Comparison of ENCODE assay signal across 33 cellular contexts in the genomic region with DNA sequence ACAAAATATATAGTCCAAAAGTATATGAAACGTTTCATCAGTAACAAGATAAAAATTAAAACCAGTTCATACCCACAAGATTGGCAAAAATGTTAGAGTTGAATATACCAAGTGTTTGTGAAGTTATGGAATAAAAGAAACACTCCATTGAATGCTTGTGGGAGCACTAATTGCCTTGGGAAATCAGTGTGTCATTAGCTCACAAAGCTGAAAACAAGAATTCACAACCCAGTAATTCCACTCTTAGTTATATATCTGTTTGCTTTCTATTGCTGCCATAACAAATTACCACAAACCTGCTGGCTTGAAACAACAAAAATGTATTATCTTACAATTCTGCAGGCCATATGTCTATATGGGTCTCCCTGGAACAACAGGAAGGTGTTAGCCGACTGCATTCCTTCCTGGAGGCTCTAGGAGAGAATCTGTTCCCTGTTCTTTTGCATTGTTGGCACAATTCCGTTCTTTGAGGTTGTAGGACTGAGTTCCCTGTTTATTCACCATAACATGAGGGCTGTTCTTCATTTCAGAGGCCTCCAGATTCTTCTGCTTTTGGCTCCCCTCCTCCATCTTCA. TPM values are rescaled to one million over a fixed set of nuclear protein-coding genes. Genes with fewer than 3 reads are reported as not detected.
DNase-seq lines count a peak whose midpoint lies in the region; ATAC-seq, FAIRE-seq and TF ChIP-seq lines count a peak whose summit lies in the region.
"Had no signal": no experiment of that assay in that cellular context is flagged by ENCODE, and none has a peak within 500 bp of the region (broad histone marks: within the 10 kb centered on the region; RNA-seq: fewer than 3 reads in every experiment).

No MANE protein-coding gene starts in this region.

- H3K4me1 ChIP-seq in Loucy (ENCODE audit: insufficient read depth, low read length, poor library complexity, severe bottlenecking) (peaks cover 19% of the 10 kb centered on the region), K562 (replicated peaks in 1 of 2; ENCODE audit: control insufficient read depth in 2 of 2, insufficient read depth in 2 of 2, low read length in 2 of 2) (no peaks in the 10 kb centered on the region)
- H3K4me1 ChIP-seq: adrenal gland, gastrocnemius medialis, lower lobe of right lung, upper lobe of left lung had no signal

- FAIRE-seq in K562 (lab: Jason Lieb, UNC) (peak; percentile 23), GM12892 (lab: Jason Lieb, UNC) (no peak)
- FAIRE-seq: small intestine had no signal

- no peaks in the 10 kb centered on the region for H3F3A ChIP-seq in Loucy (ENCODE audit: low read depth)

- H2AFZ ChIP-seq in Loucy (ENCODE audit: low read length): no peak overlapping the region
- no peak overlapping the region for H2AFZ ChIP-seq in K562 (ENCODE audit: low read depth, low read length)

- in situ Hi-C loops in K562 (cut with MboI): no loop called here

- no peak overlapping the region for H3K27ac ChIP-seq in K562 (ENCODE audit: extremely low read depth, low read depth, low read length)
- H3K27ac ChIP-seq: 22Rv1, adrenal gland, C4-2B, dorsolateral prefrontal cortex, gastrocnemius medialis, lower lobe of right lung, upper lobe of left lung had no signal

- no peaks in the 10 kb centered on the region for H3K36me3 Mint-ChIP-seq in stimulated activated effector memory CD8-positive, alpha-beta T cell treated with anti-CD3 and anti-CD28 coated beads, Interleukin-12 subunit alpha, Interleukin-12 subunit beta, amount 100 ng/mL, for 72 hours

- H3K4me3 Mint-ChIP-seq in stimulated activated effector memory CD8-positive, alpha-beta T cell treated with anti-CD3 and anti-CD28 coated beads, Interleukin-12 subunit alpha, Interleukin-12 subunit beta, amount 100 ng/mL, for 72 hours: no peak overlapping the region
- H3K4me3 Mint-ChIP-seq: activated CD8-positive, alpha-beta T cell treated with anti-CD3 and anti-CD28 coated beads for 36 hours; activated naive CD4-positive, alpha-beta T cell treated with anti-CD3 and anti-CD28 coated beads, Interleukin-2, amount 10 ng/mL, durations not matched to agents 7 days and 5 days; IgD-negative memory B cell; natural killer cell treated with Interleukin-12 subunit alpha and Interleukin-12 subunit beta and Interleukin-15 and Interleukin-18, amount 100 ng/mL, for 72 hours; T-helper 2 cell treated with Interferon-gamma antibody and Interleukin-4, amounts not matched to agents 5 μg/mL and 100 μg/mL, for 36 hours had no signal

- DNase-seq in DMS 273 (lab: John Stamatoyannopoulos, UW; ENCODE audit: unreplicated experiment) (peak; percentile 36), DMS 273 treated with DMSO at 0.1 percent for 48 hours (lab: John Stamatoyannopoulos, UW) (no peak), K562 (ENCODE audit: extremely low read depth in 1 of 4, low spot score in 3 of 4) (no peak), NCI-H446 (lab: John Stamatoyannopoulos, UW) (no peak), erythroblast (lab: John Stamatoyannopoulos, UW) (no peak), GM12892 (ENCODE audit: insufficient read length) (no peak)
- DNase-seq in stimulated activated effector memory CD8-positive, alpha-beta T cell treated with anti-CD3 and anti-CD28 coated beads, Interleukin-12 subunit alpha, Interleukin-12 subunit beta, amount 100 ng/mL, for 72 hours (ENCODE audit: low spot score in 2 of 2): no peak
- DNase-seq: activated CD8-positive, alpha-beta memory T cell treated with anti-CD3 and anti-CD28 coated beads, Interleukin-2, amount 50 U/mL, for 48 hours; activated CD8-positive, alpha-beta T cell treated with anti-CD3 and anti-CD28 coated beads for 36 hours; activated naive CD4-positive, alpha-beta T cell treated with anti-CD3 and anti-CD28 coated beads, Interleukin-2, amount 10 ng/mL, durations not matched to agents 7 days and 5 days; adrenal gland; central memory CD4-positive, alpha-beta T cell; dorsolateral prefrontal cortex; gastrocnemius medialis; H7; kidney glomerular epithelial cell; lower lobe of right lung; mucosa of descending colon; NCI-H1048; NCI-H1694; NCI-H526; occipital lobe; Right ventricle myocardium superior; small intestine; stimulated activated naive CD4-positive, alpha-beta T cell; upper lobe of left lung had no signal

- no peaks in the 10 kb centered on the region for H3K27me3 ChIP-seq in Loucy (ENCODE audit: insufficient read depth, low read length, poor library complexity, severe bottlenecking)
- H3K27me3 ChIP-seq in K562 (ENCODE audit: control insufficient read depth in 2 of 2, insufficient read depth in 2 of 2, low read length in 2 of 2): no peaks in the 10 kb centered on the region
- H3K27me3 ChIP-seq: adrenal gland, dorsolateral prefrontal cortex, gastrocnemius medialis, upper lobe of left lung had no signal

- no peak for TF ChIP-seq CTCF in Loucy (conservative IDR thresholded peaks at IDR 0.05; ENCODE audit: low read length)
- TF ChIP-seq CTCF in K562 (IDR thresholded peaks at IDR 0.05 in 2 of 3, conservative IDR thresholded peaks at IDR 0.05 in 1 of 3; ENCODE audit: insufficient read depth in 2 of 3, low read depth in 1 of 3, low read length in 3 of 3): no peak

- H3K9me1 ChIP-seq in K562 (ENCODE audit: control insufficient read depth, insufficient read depth, low read length): no peaks in the 10 kb centered on the region

- TF ChIP-seq POLR2A in K562 (conservative IDR thresholded peaks at IDR 0.05) (no peak), erythroblast (IDR thresholded peaks at IDR 0.05; ENCODE audit: low read length) (no peak), GM12892 (IDR thresholded peaks at IDR 0.05; ENCODE audit: low read depth, low read length) (no peak)

- intact Hi-C loops in K562 (cut with micrococcal nuclease): no loop called here

- TF ChIP-seq RAD21 in K562 (CRISPR knock-in tag; conservative IDR thresholded peaks at IDR 0.05 in 1 of 2, IDR thresholded peaks at IDR 0.05 in 1 of 2): no peak

- POLR2A ChIA-PET in K562 (lab: Yijun Ruan, JAX): no interaction called here

- H3K4me1 Mint-ChIP-seq in stimulated activated effector memory CD8-positive, alpha-beta T cell treated with anti-CD3 and anti-CD28 coated beads, Interleukin-12 subunit alpha, Interleukin-12 subunit beta, amount 100 ng/mL, for 72 hours: peaks cover 9% of the 10 kb centered on the region

- H3K4me3 ChIP-seq in Loucy (ENCODE audit: low read length, poor library complexity, severe bottlenecking) (peak overlapping the region; percentile 34), K562 (no peak overlapping the region)
- H3K4me3 ChIP-seq: adrenal gland, dorsolateral prefrontal cortex, gastrocnemius medialis, lower lobe of right lung, mucosa of descending colon, upper lobe of left lung had no signal

- H3K79me2 ChIP-seq in Loucy (ENCODE audit: insufficient read depth, low read length) (no peaks in the 10 kb centered on the region), K562 (ENCODE audit: control insufficient read depth, insufficient read depth, low read length) (no peaks in the 10 kb centered on the region)

- peak overlapping the region; percentile 37 for H3K4me2 ChIP-seq in Loucy (ENCODE audit: low read depth, low read length, poor library complexity, severe bottlenecking)
- no peak overlapping the region for H3K4me2 ChIP-seq in K562 (ENCODE audit: insufficient read depth, low read length)

- H3K9me2 ChIP-seq in Loucy (replicated peaks; ENCODE audit: low read depth, low read length): no peaks in the 10 kb centered on the region

- no peaks in the 10 kb centered on the region for H4K20me1 ChIP-seq in Loucy (ENCODE audit: insufficient read depth, low read length, poor library complexity, severe bottlenecking)
- no peaks in the 10 kb centered on the region for H4K20me1 ChIP-seq in K562 (replicated peaks; ENCODE audit: control insufficient read depth, insufficient read depth, low read length)

- H3K9ac ChIP-seq in Loucy (ENCODE audit: low read depth, low read length, poor library complexity, severe bottlenecking): no peak overlapping the region
- no peak overlapping the region for H3K9ac ChIP-seq in K562 (ENCODE audit: insufficient read depth in 1 of 2, low read depth in 2 of 2, low read length in 2 of 2)

- WGBS in K562 (ENCODE audit: insufficient coverage, low coverage, missing lambda C conversion rate): 10% methylated on average over 3 of the region's 3 CpGs

- peak overlapping the region; percentile 38 for H3K27ac Mint-ChIP-seq in stimulated activated effector memory CD8-positive, alpha-beta T cell treated with anti-CD3 and anti-CD28 coated beads, Interleukin-12 subunit alpha, Interleukin-12 subunit beta, amount 100 ng/mL, for 72 hours
- H3K27ac Mint-ChIP-seq: T-helper 2 cell treated with Interferon-gamma antibody and Interleukin-4, amounts not matched to agents 5 μg/mL and 100 μg/mL, for 36 hours had no signal

- H3K36me3 ChIP-seq in Loucy (ENCODE audit: insufficient read depth, low read length) (no peaks in the 10 kb centered on the region), K562 (ENCODE audit: control insufficient read depth, insufficient read depth, low read length) (no peaks in the 10 kb centered on the region)
- H3K36me3 ChIP-seq: adrenal gland, lower lobe of right lung had no signal

- ATAC-seq in K562: no peak
- ATAC-seq in stimulated activated effector memory CD8-positive, alpha-beta T cell treated with anti-CD3 and anti-CD28 coated beads, Interleukin-12 subunit alpha, Interleukin-12 subunit beta, amount 100 ng/mL, for 72 hours: no peak
- ATAC-seq: activated CD8-positive, alpha-beta T cell treated with anti-CD3 and anti-CD28 coated beads for 36 hours; gastrocnemius medialis; lower lobe of right lung; mucosa of descending colon; natural killer cell treated with Interleukin-12 subunit alpha and Interleukin-12 subunit beta and Interleukin-15 and Interleukin-18, amount 100 ng/mL, for 72 hours; Panc1 had no signal

- H3K9me3 ChIP-seq in Loucy (ENCODE audit: insufficient read depth, low read depth, low read length): no peaks in the 10 kb centered on the region
- no peaks in the 10 kb centered on the region for H3K9me3 ChIP-seq in K562 (replicated peaks; ENCODE audit: control insufficient read depth, insufficient read depth, low read depth, low read length)
- H3K9me3 ChIP-seq: adrenal gland, gastrocnemius medialis, lower lobe of right lung, mucosa of descending colon, upper lobe of left lung had no signal

- CTCF ChIA-PET in K562 (lab: Yijun Ruan, JAX; ENCODE audit: low intra/inter-chr PET ratio): no interaction called here

- BruUV-seq in K562 (replicated peaks; lab: Mats Ljungman, UMichigan): no TSS peak

- no peak for TF ChIP-seq EP300 in K562 (IDR thresholded peaks at IDR 0.05; ENCODE audit: low read length)

- no peaks in the 10 kb centered on the region for H3K9me3 Mint-ChIP-seq in stimulated activated effector memory CD8-positive, alpha-beta T cell treated with anti-CD3 and anti-CD28 coated beads, Interleukin-12 subunit alpha, Interleukin-12 subunit beta, amount 100 ng/mL, for 72 hours
- H3K9me3 Mint-ChIP-seq: activated naive CD4-positive, alpha-beta T cell treated with anti-CD3 and anti-CD28 coated beads, Interleukin-2, amount 10 ng/mL, durations not matched to agents 7 days and 5 days; natural killer cell treated with Interleukin-12 subunit alpha and Interleukin-12 subunit beta and Interleukin-15 and Interleukin-18, amount 100 ng/mL, for 72 hours; T-helper 2 cell treated with Interferon-gamma antibody and Interleukin-4, amounts not matched to agents 5 μg/mL and 100 μg/mL, for 36 hours had no signal

RNA-seq across cellular contexts. Expression of gene SEM1, which starts 45.7 kb away (rescaled TPM):
- 14.1 and 57.9 TPM in 2 replicates for total RNA-seq in K562 (2011; cell fraction: chromatin; rRNA removed; ENCODE audit: low replicate concordance)
- total RNA-seq in K562 (2011; cell fraction: nucleolus; rRNA removed): 5.7 and 10.9 TPM in 2 replicates
- total RNA-seq in K562 (2011; cell fraction: nucleoplasm; rRNA removed): 34.2 and 66.3 TPM in 2 replicates
- total RNA-seq in K562 (2014; rRNA removed): 206 and 336 TPM in 2 replicates
- 454 and 542 TPM in 2 replicates for total RNA-seq in K562 (2014; rRNA removed; fragmentation: Illumina TruSeq; extraction: Trizol)
- 500 and 532 TPM in 2 replicates for total RNA-seq in K562 (2015; rRNA removed; fragmentation: Illumina TruSeq; extraction: Trizol)
- total RNA-seq in K562 (2021): 74.7 and 78.5 TPM in 2 replicates
- polyA plus RNA-seq in K562 (2011; rRNA removed): 49.6 and 117 TPM in 2 replicates
- 6.5 and 16.5 TPM in 2 replicates for polyA plus RNA-seq in K562 (2011; cell fraction: cytosol; rRNA removed)
- polyA plus RNA-seq in K562 (2011; cell fraction: nucleus; rRNA removed): 14.6 and 17.9 TPM in 2 replicates
- polyA plus RNA-seq in K562 (2012): 131 and 707 TPM in 2 replicates
- 237 and 345 TPM in 2 replicates for polyA plus RNA-seq in K562 (2014; fragmentation: Illumina TruSeq; extraction: Trizol)
- polyA plus RNA-seq in K562 (2014; fragmentation: Nextera tagmentation; extraction: Ambion mirVana): 100 to 1,000 TPM; 560 to 756 TPM
- polyA plus RNA-seq in K562 (2014; rRNA removed): 869 and 938 TPM in 2 replicates
- 103 and 157 TPM in 2 replicates for polyA minus RNA-seq in K562 (2011; rRNA and poly(A)+ RNA removed)
- polyA minus RNA-seq in K562 (2011; cell fraction: cytosol; rRNA and poly(A)+ RNA removed): 14.1 and 17.6 TPM in 2 replicates
- 18.0 and 25.1 TPM in 2 replicates for polyA minus RNA-seq in K562 (2011; cell fraction: nucleus; rRNA and poly(A)+ RNA removed)
- polyA plus RNA-seq in GM12892 (2012; ENCODE audit: missing spikeins): 316 TPM
